ENCODE assay signal across 8 cellular contexts in genomic region chr12:50174971-50175715, GRCh38. TPM values are rescaled to one million over a fixed set of nuclear protein-coding genes. Genes with fewer than 3 reads are reported as not detected.
DNase-seq lines count a peak whose midpoint lies in the region; TF ChIP-seq lines count a peak whose summit lies in the region.

No MANE protein-coding gene starts in this region.

- H3K9me3 ChIP-seq in tibial artery, result no peaks in the 10 kb centered on the region

- H3K4me3 Mint-ChIP-seq in immature natural killer cell, result no peak overlapping the region
- H3K4me3 Mint-ChIP-seq in activated CD4-positive, alpha-beta memory T cell treated with anti-CD3 and anti-CD28 coated beads, Interleukin-2, amount 10 ng/mL, durations not matched to agents 7 days and 5 days, result no peak overlapping the region

- peaks cover 0 to 5% (median 0%) of the 10 kb centered on the region in 4 donors for H3K4me1 ChIP-seq in tibial artery

- intact Hi-C loops in tibial artery (cut with DNase I; ENCODE audit: low total_unique reads), result loop anchor here (5.0 kb wide), 1 partner anchor 98 kb away; no protein-coding TSS in a partner anchor

- H3K4me3 ChIP-seq in tibial artery, result no peak overlapping the region

- H3K27ac ChIP-seq in tibial artery, result peak overlapping the region in 1 of 2 donors; percentile 0

- H3K36me3 ChIP-seq in tibial artery, result peaks cover 41 to 42% (median 41%) of the 10 kb centered on the region in 3 donors

- no peaks in the 10 kb centered on the region for H3K27me3 ChIP-seq in tibial artery

- POLR2A ChIA-PET in activated CD4-positive, alpha-beta memory T cell treated with anti-CD3 and anti-CD28 coated beads, Interleukin-2, amount 10 ng/mL, durations not matched to agents 7 days and 5 days (lab: Charles Lee), result interaction anchor here (0.7 kb wide), 1 partner anchor 10 kb away, joined by 3 read pairs; no protein-coding TSS in a partner anchor

- peaks cover 5 to 14% (median 10%) of the 10 kb centered on the region in 3 donors for H3K36me3 Mint-ChIP-seq in immature natural killer cell
- H3K36me3 Mint-ChIP-seq in activated CD4-positive, alpha-beta memory T cell treated with anti-CD3 and anti-CD28 coated beads, Interleukin-2, amount 10 ng/mL, durations not matched to agents 7 days and 5 days (ENCODE audit: low read depth), result peaks cover 27% of the 10 kb centered on the region

- no peaks in the 10 kb centered on the region for H3K4me1 Mint-ChIP-seq in immature natural killer cell
- peaks cover 2% of the 10 kb centered on the region for H3K4me1 Mint-ChIP-seq in activated CD4-positive, alpha-beta memory T cell treated with anti-CD3 and anti-CD28 coated beads, Interleukin-2, amount 10 ng/mL, durations not matched to agents 7 days and 5 days

- DNase-seq in AG08396 (ENCODE audit: low spot score), result peak; percentile 21
- DNase-seq in NCI-H2171 treated with DMSO at 0.1 percent for 48 hours (lab: John Stamatoyannopoulos, UW), result peak; percentile 84
- peak; percentile 85 for DNase-seq in astrocyte of the hippocampus (ENCODE audit: low read depth, low spot score)
- DNase-seq in immature natural killer cell, result peak; percentile 48 to 68 (median 50)
- DNase-seq in tibial artery, result no peak
- DNase-seq in activated CD4-positive, alpha-beta memory T cell treated with anti-CD3 and anti-CD28 coated beads, Interleukin-2, amount 10 ng/mL, durations not matched to agents 7 days and 5 days, result no peak
- no peak for DNase-seq in activated effector memory CD4-positive, alpha-beta T cell treated with Interleukin-2 at 50 U/mL for 16 hours

- H3K27me3 Mint-ChIP-seq in immature natural killer cell (ENCODE audit: low read depth in 3 of 3), result peaks cover 0 to 1% (median 1%) of the 10 kb centered on the region in 3 donors
- no peaks in the 10 kb centered on the region for H3K27me3 Mint-ChIP-seq in activated CD4-positive, alpha-beta memory T cell treated with anti-CD3 and anti-CD28 coated beads, Interleukin-2, amount 10 ng/mL, durations not matched to agents 7 days and 5 days

- no peak overlapping the region for H3K27ac Mint-ChIP-seq in immature natural killer cell
- no peak overlapping the region for H3K27ac Mint-ChIP-seq in activated CD4-positive, alpha-beta memory T cell treated with anti-CD3 and anti-CD28 coated beads, Interleukin-2, amount 10 ng/mL, durations not matched to agents 7 days and 5 days

- H3K9me3 Mint-ChIP-seq in immature natural killer cell, result no peaks in the 10 kb centered on the region
- H3K9me3 Mint-ChIP-seq in activated CD4-positive, alpha-beta memory T cell treated with anti-CD3 and anti-CD28 coated beads, Interleukin-2, amount 10 ng/mL, durations not matched to agents 7 days and 5 days, result no peaks in the 10 kb centered on the region

- peak; percentile 48; the same call in 2 of the 3 replicates for TF ChIP-seq CTCF in GM12872 (IDR thresholded peaks at IDR 0.05; ENCODE audit: insufficient read depth, low read depth, low read length)
- TF ChIP-seq CTCF in tibial artery (IDR thresholded peaks at IDR 0.05), result peak; percentile 55 to 81

- CTCF ChIA-PET in activated CD4-positive, alpha-beta memory T cell treated with anti-CD3 and anti-CD28 coated beads, Interleukin-2, amount 10 ng/mL, durations not matched to agents 7 days and 5 days (lab: Charles Lee), result interaction anchor here (0.6 to 6.1 kb wide), 33 partner anchors 8 to 208 kb away, joined by 3 to 66 read pairs (median 5); partner anchors contain the start of genes CERS5, COX14 and SMARCD1

RNA-seq across cellular contexts. Expression of gene CERS5, which starts 8.0 kb away (rescaled TPM):
- 100 to 1,000 TPM in 1 of 3 donors, 10 to 100 TPM in 2; 57.2 to 104 (median 64.0) TPM for polyA plus RNA-seq in immature natural killer cell
- 10 to 100 TPM; 48.4 to 56.3 TPM for total RNA-seq in activated CD4-positive, alpha-beta memory T cell treated with anti-CD3 and anti-CD28 coated beads, Interleukin-2, amount 10 ng/mL, durations not matched to agents 7 days and 5 days

Comparison
In these comparisons a context has a peak if more than half of its experiments do, and no peak if none do; other contexts are left out.
1. DNase-seq: peak in AG08396 (single experiment), NCI-H2171 treated with DMSO at 0.1 percent for 48 hours (single experiment), astrocyte of the hippocampus (single experiment) and immature natural killer cell (3 of 3); none in tibial artery (0 of 2), activated CD4-positive, alpha-beta memory T cell treated with anti-CD3 and anti-CD28 coated beads, Interleukin-2, amount 10 ng/mL, durations not matched to agents 7 days and 5 days (single experiment) and activated effector memory CD4-positive, alpha-beta T cell treated with Interleukin-2 at 50 U/mL for 16 hours (single experiment).